ENCODE assay signal across 1 cellular context in the genomic region with DNA sequence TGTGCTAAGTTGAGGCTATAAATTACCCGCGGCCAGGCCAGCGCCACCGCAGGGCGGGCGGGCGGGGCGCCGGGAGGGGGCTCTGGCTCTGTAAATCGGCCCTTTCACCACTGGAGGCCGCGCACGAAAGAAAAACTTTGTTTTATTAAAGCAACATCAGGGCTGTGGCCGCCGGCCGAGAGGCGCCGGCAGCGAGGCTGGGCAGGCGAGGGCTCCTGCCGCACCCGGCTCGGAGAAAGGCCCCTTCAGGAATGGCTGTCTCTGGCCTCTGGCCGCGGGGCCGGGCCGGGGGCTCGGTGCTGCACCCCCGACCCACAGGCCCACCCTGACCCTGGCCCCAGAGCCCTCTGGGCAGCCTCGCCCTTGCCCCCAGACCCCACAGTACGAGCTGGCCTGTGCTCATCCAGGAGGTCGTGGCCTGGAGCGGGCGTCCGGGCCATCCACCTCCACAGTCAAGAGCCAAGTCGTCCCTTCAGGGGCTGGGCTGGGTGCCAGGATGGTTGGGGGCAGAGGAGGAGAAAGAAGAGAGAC.
TF ChIP-seq lines count a peak whose summit lies in the region.

No MANE protein-coding gene starts in this region.

TF ChIP-seq in GM23338, 12 proteins besides CTCF, POLR2A, EP300 and RAD21:
- TF ChIP-seq STAT1 (IDR thresholded peaks at IDR 0.05; ENCODE audit: unreplicated experiment), result no peak
- TF ChIP-seq, protein P1, sequence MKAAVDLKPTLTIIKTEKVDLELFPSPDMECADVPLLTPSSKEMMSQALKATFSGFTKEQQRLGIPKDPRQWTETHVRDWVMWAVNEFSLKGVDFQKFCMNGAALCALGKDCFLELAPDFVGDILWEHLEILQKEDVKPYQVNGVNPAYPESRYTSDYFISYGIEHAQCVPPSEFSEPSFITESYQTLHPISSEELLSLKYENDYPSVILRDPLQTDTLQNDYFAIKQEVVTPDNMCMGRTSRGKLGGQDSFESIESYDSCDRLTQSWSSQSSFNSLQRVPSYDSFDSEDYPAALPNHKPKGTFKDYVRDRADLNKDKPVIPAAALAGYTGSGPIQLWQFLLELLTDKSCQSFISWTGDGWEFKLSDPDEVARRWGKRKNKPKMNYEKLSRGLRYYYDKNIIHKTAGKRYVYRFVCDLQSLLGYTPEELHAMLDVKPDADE (IDR thresholded peaks at IDR 0.05), result no peak
- no peak for TF ChIP-seq ZNF331 (CRISPR knock-in tag; IDR thresholded peaks at IDR 0.05; ENCODE audit: low read depth)
- TF ChIP-seq, protein P2, sequence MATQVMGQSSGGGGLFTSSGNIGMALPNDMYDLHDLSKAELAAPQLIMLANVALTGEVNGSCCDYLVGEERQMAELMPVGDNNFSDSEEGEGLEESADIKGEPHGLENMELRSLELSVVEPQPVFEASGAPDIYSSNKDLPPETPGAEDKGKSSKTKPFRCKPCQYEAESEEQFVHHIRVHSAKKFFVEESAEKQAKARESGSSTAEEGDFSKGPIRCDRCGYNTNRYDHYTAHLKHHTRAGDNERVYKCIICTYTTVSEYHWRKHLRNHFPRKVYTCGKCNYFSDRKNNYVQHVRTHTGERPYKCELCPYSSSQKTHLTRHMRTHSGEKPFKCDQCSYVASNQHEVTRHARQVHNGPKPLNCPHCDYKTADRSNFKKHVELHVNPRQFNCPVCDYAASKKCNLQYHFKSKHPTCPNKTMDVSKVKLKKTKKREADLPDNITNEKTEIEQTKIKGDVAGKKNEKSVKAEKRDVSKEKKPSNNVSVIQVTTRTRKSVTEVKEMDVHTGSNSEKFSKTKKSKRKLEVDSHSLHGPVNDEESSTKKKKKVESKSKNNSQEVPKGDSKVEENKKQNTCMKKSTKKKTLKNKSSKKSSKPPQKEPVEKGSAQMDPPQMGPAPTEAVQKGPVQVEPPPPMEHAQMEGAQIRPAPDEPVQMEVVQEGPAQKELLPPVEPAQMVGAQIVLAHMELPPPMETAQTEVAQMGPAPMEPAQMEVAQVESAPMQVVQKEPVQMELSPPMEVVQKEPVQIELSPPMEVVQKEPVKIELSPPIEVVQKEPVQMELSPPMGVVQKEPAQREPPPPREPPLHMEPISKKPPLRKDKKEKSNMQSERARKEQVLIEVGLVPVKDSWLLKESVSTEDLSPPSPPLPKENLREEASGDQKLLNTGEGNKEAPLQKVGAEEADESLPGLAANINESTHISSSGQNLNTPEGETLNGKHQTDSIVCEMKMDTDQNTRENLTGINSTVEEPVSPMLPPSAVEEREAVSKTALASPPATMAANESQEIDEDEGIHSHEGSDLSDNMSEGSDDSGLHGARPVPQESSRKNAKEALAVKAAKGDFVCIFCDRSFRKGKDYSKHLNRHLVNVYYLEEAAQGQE (IDR thresholded peaks at IDR 0.05; ENCODE audit: unreplicated experiment), result no peak
- no peak for TF ChIP-seq ZNF114 (CRISPR knock-in tag; IDR thresholded peaks at IDR 0.05)
- TF ChIP-seq POLR2AphosphoS5 (IDR thresholded peaks at IDR 0.05; ENCODE audit: low read depth), result no peak
- TF ChIP-seq EZH2phosphoT487 (IDR thresholded peaks at IDR 0.05; ENCODE audit: unreplicated experiment), result no peak
- no peak for TF ChIP-seq JUNB (IDR thresholded peaks at IDR 0.05; ENCODE audit: unreplicated experiment)
- TF ChIP-seq NANOG (IDR thresholded peaks at IDR 0.05; ENCODE audit: borderline replicate concordance), result no peak
- no peak for TF ChIP-seq EZH2 (IDR thresholded peaks at IDR 0.05; ENCODE audit: low read depth, unreplicated experiment)
- TF ChIP-seq CREB1 (CRISPR knock-in tag; IDR thresholded peaks at IDR 0.05; ENCODE audit: low read depth), result no peak
- TF ChIP-seq, protein P3, sequence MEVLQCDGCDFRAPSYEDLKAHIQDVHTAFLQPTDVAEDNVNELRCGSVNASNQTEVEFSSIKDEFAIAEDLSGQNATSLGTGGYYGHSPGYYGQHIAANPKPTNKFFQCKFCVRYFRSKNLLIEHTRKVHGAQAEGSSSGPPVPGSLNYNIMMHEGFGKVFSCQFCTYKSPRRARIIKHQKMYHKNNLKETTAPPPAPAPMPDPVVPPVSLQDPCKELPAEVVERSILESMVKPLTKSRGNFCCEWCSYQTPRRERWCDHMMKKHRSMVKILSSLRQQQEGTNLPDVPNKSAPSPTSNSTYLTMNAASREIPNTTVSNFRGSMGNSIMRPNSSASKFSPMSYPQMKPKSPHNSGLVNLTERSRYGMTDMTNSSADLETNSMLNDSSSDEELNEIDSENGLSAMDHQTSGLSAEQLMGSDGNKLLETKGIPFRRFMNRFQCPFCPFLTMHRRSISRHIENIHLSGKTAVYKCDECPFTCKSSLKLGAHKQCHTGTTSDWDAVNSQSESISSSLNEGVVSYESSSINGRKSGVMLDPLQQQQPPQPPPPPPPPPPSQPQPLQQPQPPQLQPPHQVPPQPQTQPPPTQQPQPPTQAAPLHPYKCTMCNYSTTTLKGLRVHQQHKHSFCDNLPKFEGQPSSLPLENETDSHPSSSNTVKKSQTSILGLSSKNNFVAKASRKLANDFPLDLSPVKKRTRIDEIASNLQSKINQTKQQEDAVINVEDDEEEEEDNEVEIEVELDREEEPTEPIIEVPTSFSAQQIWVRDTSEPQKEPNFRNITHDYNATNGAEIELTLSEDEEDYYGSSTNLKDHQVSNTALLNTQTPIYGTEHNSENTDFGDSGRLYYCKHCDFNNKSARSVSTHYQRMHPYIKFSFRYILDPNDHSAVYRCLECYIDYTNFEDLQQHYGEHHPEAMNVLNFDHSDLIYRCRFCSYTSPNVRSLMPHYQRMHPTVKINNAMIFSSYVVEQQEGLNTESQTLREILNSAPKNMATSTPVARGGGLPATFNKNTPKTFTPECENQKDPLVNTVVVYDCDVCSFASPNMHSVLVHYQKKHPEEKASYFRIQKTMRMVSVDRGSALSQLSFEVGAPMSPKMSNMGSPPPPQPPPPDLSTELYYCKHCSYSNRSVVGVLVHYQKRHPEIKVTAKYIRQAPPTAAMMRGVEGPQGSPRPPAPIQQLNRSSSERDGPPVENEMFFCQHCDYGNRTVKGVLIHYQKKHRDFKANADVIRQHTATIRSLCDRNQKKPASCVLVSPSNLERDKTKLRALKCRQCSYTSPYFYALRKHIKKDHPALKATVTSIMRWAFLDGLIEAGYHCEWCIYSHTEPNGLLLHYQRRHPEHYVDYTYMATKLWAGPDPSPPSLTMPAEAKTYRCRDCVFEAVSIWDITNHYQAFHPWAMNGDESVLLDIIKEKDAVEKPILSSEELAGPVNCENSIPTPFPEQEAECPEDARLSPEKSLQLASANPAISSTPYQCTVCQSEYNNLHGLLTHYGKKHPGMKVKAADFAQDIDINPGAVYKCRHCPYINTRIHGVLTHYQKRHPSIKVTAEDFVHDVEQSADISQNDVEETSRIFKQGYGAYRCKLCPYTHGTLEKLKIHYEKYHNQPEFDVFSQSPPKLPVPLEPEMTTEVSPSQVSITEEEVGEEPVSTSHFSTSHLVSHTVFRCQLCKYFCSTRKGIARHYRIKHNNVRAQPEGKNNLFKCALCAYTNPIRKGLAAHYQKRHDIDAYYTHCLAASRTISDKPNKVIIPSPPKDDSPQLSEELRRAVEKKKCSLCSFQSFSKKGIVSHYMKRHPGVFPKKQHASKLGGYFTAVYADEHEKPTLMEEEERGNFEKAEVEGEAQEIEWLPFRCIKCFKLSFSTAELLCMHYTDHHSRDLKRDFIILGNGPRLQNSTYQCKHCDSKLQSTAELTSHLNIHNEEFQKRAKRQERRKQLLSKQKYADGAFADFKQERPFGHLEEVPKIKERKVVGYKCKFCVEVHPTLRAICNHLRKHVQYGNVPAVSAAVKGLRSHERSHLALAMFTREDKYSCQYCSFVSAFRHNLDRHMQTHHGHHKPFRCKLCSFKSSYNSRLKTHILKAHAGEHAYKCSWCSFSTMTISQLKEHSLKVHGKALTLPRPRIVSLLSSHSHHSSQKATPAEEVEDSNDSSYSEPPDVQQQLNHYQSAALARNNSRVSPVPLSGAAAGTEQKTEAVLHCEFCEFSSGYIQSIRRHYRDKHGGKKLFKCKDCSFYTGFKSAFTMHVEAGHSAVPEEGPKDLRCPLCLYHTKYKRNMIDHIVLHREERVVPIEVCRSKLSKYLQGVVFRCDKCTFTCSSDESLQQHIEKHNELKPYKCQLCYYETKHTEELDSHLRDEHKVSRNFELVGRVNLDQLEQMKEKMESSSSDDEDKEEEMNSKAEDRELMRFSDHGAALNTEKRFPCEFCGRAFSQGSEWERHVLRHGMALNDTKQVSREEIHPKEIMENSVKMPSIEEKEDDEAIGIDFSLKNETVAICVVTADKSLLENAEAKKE (CRISPR knock-in tag; IDR thresholded peaks at IDR 0.05), result no peak
